In genomic region chr1:235817101-235817725, GRCh38 we compare ENCODE assay signal across 1 cellular context.
TF ChIP-seq lines count a peak whose summit lies in the region.

No MANE protein-coding gene starts in this region.

TF ChIP-seq in HEK293, 187 proteins besides CTCF, POLR2A, EP300 and RAD21 (continued from another document):
- TF ChIP-seq ZBTB10 (tag by site-specific recombination; IDR thresholded peaks at IDR 0.05) (no peak), ZNF350 (tag by site-specific recombination; IDR thresholded peaks at IDR 0.05) (no peak), ZXDB (tag by site-specific recombination; IDR thresholded peaks at IDR 0.05) (0 out of 2 replicates have a peak, but pooled peaks have one; percentile 18), ZBTB17 (tag by site-specific recombination; IDR thresholded peaks at IDR 0.05) (peak; percentile 35), ZNF112 (tag by site-specific recombination; IDR thresholded peaks at IDR 0.05) (no peak), ZNF629 (tag by site-specific recombination; IDR thresholded peaks at IDR 0.05) (peak; percentile 81), PRDM10 (tag by site-specific recombination; IDR thresholded peaks at IDR 0.05) (no peak), ZNF558 (tag by site-specific recombination; IDR thresholded peaks at IDR 0.05) (peak; percentile 51)
- TF ChIP-seq, protein P1, sequence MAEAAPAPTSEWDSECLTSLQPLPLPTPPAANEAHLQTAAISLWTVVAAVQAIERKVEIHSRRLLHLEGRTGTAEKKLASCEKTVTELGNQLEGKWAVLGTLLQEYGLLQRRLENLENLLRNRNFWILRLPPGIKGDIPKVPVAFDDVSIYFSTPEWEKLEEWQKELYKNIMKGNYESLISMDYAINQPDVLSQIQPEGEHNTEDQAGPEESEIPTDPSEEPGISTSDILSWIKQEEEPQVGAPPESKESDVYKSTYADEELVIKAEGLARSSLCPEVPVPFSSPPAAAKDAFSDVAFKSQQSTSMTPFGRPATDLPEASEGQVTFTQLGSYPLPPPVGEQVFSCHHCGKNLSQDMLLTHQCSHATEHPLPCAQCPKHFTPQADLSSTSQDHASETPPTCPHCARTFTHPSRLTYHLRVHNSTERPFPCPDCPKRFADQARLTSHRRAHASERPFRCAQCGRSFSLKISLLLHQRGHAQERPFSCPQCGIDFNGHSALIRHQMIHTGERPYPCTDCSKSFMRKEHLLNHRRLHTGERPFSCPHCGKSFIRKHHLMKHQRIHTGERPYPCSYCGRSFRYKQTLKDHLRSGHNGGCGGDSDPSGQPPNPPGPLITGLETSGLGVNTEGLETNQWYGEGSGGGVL (tag by site-specific recombination; IDR thresholded peaks at IDR 0.05), result peak; percentile 18; the same call in 1 of the 2 replicates
